ENCODE assay signal across 8 cellular contexts in genomic region chr5:89243611-89244010, GRCh38.
"Had no signal": no experiment of that assay in that cellular context is flagged by ENCODE, and none has a peak within 500 bp of the region (broad histone marks: within the 10 kb centered on the region; RNA-seq: fewer than 3 reads in every experiment).

No MANE protein-coding gene starts in this region.

- H3K4me1 Mint-ChIP-seq: GM23338, H9 had no signal

- H3K27ac Mint-ChIP-seq: GM23338, H9, HFFc6 had no signal

- H3K4me3 Mint-ChIP-seq: GM23338, H9, HFFc6 had no signal

- DNase-seq: GM23248, GOT3, H7, H9, HCEC 1CT, HFFc6 had no signal

- H3K9me3 Mint-ChIP-seq: GM23338, H9, HFFc6 had no signal

- ATAC-seq: GM23338, HCT116 had no signal
